ENCODE assay signal across 6 cellular contexts in the genomic region with DNA sequence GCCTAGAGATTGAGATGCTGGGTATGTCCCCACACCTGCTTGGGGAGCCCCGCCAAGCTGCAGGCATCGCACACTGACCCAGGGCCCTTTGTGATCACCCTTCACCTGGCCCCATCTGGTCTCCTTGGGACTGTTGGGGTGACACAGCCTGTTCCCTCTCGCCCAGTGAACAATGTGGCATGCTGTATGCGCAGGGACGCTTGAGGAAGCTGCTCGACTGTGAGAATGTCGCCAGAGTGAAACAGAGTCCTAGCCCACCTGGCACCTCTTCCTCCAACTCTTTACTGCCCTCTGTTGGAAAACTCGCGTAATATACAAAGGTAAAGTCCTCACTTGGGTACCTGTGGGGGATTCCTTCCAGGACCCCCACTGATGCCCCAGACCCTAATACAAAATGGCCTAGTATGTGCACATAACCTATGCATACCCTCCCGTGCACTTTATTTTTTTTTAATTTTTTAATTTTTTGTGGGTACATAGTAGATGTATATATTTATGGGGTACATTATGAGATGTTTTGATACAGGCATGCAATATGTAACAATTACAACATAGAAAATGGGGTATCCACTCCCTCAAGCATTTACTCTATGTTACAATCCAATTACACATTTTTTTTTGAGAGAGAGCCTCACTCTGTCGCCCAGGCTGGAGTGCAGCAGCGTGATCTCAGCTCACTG. TPM values are rescaled to one million over a fixed set of nuclear protein-coding genes. Genes with fewer than 3 reads are reported as not detected.
A peak's percentile ranks its signal among the peaks of the same experiment; 100 is the strongest.
DNase-seq lines count a peak whose midpoint lies in the region; ATAC-seq lines count a peak whose summit lies in the region.

No MANE protein-coding gene starts in this region.

- ATAC-seq in Right ventricle myocardium superior (ENCODE audit: poor library complexity): peak; percentile 34
- ATAC-seq in HG02610 (IDR thresholded peaks at IDR 0.05; ENCODE audit: unreplicated experiment): no peak
- no peak for ATAC-seq in GM19035 (IDR thresholded peaks at IDR 0.05; ENCODE audit: unreplicated experiment)
- ATAC-seq in GM19023 (IDR thresholded peaks at IDR 0.05; ENCODE audit: unreplicated experiment): no peak

- DNase-seq in GM19240 (ENCODE audit: insufficient read length, low spot score) (peak; percentile 74), NCI-H82 treated with DMSO at 0.1 percent for 48 hours (lab: John Stamatoyannopoulos, UW; ENCODE audit: unreplicated experiment) (peak; percentile 20), Right ventricle myocardium superior (no peak)

- intact Hi-C loops in Right ventricle myocardium superior (cut with DNase I): no loop called here

RNA-seq across cellular contexts. Expression of gene BLOC1S3, which starts 9.0 kb away (rescaled TPM):
- total RNA-seq in Right ventricle myocardium superior: 3.6 TPM

RNA-seq across cellular contexts. Expression of gene TRAPPC6A, which starts 9.5 kb away (rescaled TPM):
- 15.0 TPM for total RNA-seq in Right ventricle myocardium superior

RNA-seq across cellular contexts. Expression of gene NKPD1, which starts 26.8 kb away (rescaled TPM):
- total RNA-seq in Right ventricle myocardium superior: not detected

RNA-seq across cellular contexts. Expression of gene EXOC3L2, which starts 57.6 kb away (rescaled TPM):
- 1.3 TPM for total RNA-seq in Right ventricle myocardium superior
